18 cellular contexts compared by ENCODE assay signal in the genomic region with DNA sequence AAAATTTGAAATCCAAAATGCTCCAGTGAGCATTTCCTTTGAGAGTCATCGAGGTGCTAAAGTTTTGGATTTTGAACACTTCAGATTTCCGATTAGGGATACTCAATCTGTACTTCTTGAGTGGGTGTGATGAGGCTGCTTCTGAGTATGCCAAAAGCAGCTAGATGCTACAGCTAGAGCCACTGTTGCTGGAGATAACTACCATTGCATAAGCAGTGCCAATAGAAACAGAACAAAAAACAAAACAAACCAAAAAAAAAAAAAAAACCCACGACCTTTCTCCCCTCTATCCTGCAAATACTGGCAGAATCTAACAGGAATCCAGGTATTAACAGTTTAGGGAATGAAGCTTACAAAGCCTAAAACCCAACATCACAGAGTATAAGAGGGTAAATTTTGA. TPM values are rescaled to one million over a fixed set of nuclear protein-coding genes. Genes with fewer than 3 reads are reported as not detected.
DNase-seq lines count a peak whose midpoint lies in the region; ATAC-seq and TF ChIP-seq lines count a peak whose summit lies in the region.
"Had no signal": no experiment of that assay in that cellular context is flagged by ENCODE, and none has a peak within 500 bp of the region (broad histone marks: within the 10 kb centered on the region; RNA-seq: fewer than 3 reads in every experiment).

No MANE protein-coding gene starts in this region.

- intact Hi-C loops in left colon (cut with DNase I, micrococcal nuclease) = no loop called here

- peak; percentile 20 for DNase-seq in Ammon's horn (ENCODE audit: low spot score)
- peak; percentile 21 for DNase-seq in fibroblast of the aortic adventitia (ENCODE audit: low read depth)
- DNase-seq in left colon = no peak
- no peak for DNase-seq in dermis blood vessel endothelial cell
- DNase-seq in SIG-M5 (lab: John Stamatoyannopoulos, UW) = no peak
- DNase-seq in cerebellar cortex (ENCODE audit: low spot score) = no peak
- DNase-seq: Calu3; CD4-positive, alpha-beta memory T cell; GF-D8; HFFc6; NCI-H1417 treated with DMSO at 0.1 percent for 48 hours; NCI-H187 treated with DMSO at 0.1 percent for 48 hours; NCI-H2227 treated with DMSO at 0.1 percent for 48 hours; RPMI8226 had no signal

- peak; percentile 13 for ATAC-seq in left colon
- no peak for ATAC-seq in HG03521 (IDR thresholded peaks at IDR 0.05; ENCODE audit: unreplicated experiment)

- no peak overlapping the region for H3K4me3 ChIP-seq in fibroblast of the aortic adventitia (ENCODE audit: low read depth, low read length)
- H3K4me3 ChIP-seq: SJCRH30 had no signal

- TF ChIP-seq CTCF in fibroblast of the aortic adventitia (IDR thresholded peaks at IDR 0.05; ENCODE audit: insufficient read depth, low read length) = no peak

- peak overlapping the region; percentile 32 for H3K27ac ChIP-seq in angular gyrus (ENCODE audit: low read depth, low read length)
- H3K27ac ChIP-seq: SJCRH30 had no signal

RNA-seq across cellular contexts. Expression of a gene that starts 43.5 kb away (rescaled TPM):
- not detected in 2 replicates for total RNA-seq in fibroblast of the aortic adventitia (ENCODE audit: low replicate concordance)
- total RNA-seq in left colon = not detected
- total RNA-seq in dermis blood vessel endothelial cell = 0.17 TPM in 1 of 2 replicates, not detected in the other
- total RNA-seq: Calu3; CD4-positive, alpha-beta memory T cell; H4; HFFc6; SJCRH30 had no signal

Comparison
In these comparisons a context has a peak if more than half of its experiments do, and no peak if none do; other contexts are left out.
1. DNase-seq: peak in Ammon's horn (single experiment) and fibroblast of the aortic adventitia (single experiment); none in left colon (0 of 2), dermis blood vessel endothelial cell (single experiment), SIG-M5 (single experiment) and cerebellar cortex (single experiment).